Comparison of ENCODE assay signal across 10 cellular contexts in the genomic region with DNA sequence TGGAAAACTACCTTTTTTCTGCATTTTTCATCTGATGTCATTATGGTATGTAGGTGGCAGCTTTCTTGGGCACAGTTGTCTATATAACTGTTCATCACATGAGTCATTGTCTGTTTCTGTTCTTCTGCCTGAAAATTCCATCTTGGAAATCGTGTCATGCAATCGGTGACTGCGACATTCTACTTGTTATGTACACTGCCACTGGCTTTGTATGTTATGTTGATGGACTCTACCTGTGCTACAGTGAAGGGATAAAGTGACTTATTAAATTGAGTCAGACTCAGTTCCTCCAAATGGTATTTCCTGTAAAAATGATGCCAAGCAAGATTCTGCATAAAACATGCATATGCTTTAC. TPM values are rescaled to one million over a fixed set of nuclear protein-coding genes. Genes with fewer than 3 reads are reported as not detected.
A peak's percentile ranks its signal among the peaks of the same experiment; 100 is the strongest.
DNase-seq lines count a peak whose midpoint lies in the region; ATAC-seq and TF ChIP-seq lines count a peak whose summit lies in the region.
"Had no signal": no experiment of that assay in that cellular context is flagged by ENCODE, and none has a peak within 500 bp of the region (broad histone marks: within the 10 kb centered on the region; RNA-seq: fewer than 3 reads in every experiment).

No MANE protein-coding gene starts in this region.

- H3K4me1 Mint-ChIP-seq in stimulated activated naive B cell treated with anti-CD40 and anti-IgM and Interleukin-4, amounts not matched to agents 10 μg/mL and 1 μg/mL and 100 μg/mL, for 72 hours = peaks cover 50 to 79% of the 10 kb centered on the region in 2 donors
- peaks cover 15% of the 10 kb centered on the region for H3K4me1 Mint-ChIP-seq in MCF 10A (ENCODE audit: insufficient read depth, unreplicated experiment)

- TF ChIP-seq CTCF in Peyer's patch (IDR thresholded peaks at IDR 0.05) (no peak), gastrocnemius medialis (IDR thresholded peaks at IDR 0.05 in 4 of 5, conservative IDR thresholded peaks at IDR 0.05 in 1 of 5) (no peak), MCF 10A (IDR thresholded peaks at IDR 0.05; ENCODE audit: unreplicated experiment) (no peak)

- POLR2A ChIA-PET in MCF 10A (lab: Yijun Ruan, JAX) = interaction anchor here (0.6 to 1.4 kb wide), 4 partner anchors 8 to 362 kb away, joined by 3 to 10 read pairs (median 3); partner anchors contain the start of gene SMAP2

- H3K27ac ChIP-seq in Peyer's patch (peak overlapping the region; percentile 87 to 100 (median 90)), gastrocnemius medialis (peak overlapping the region in 2 of 4 donors; percentile 6 to 12)
- peak overlapping the region; percentile 97 for H3K27ac ChIP-seq in effector memory CD4-positive, alpha-beta T cell (ENCODE audit: insufficient read depth, low read length, poor library complexity, severe bottlenecking)
- H3K27ac ChIP-seq: neural progenitor cell had no signal

- in situ Hi-C loops in gastrocnemius medialis (cut with MboI; ENCODE audit: low sequenced_read_pairs in 4 of 4) = no loop called here

- no peak for ATAC-seq in stimulated activated naive B cell treated with anti-CD40 and anti-IgM and Interleukin-4, amounts not matched to agents 10 μg/mL and 1 μg/mL and 100 μg/mL, for 72 hours (replicated peaks)
- ATAC-seq in gastrocnemius medialis (no peak), GM19328 (IDR thresholded peaks at IDR 0.05; ENCODE audit: unreplicated experiment) (no peak)

- no peak for TF ChIP-seq POLR2A in Peyer's patch (IDR thresholded peaks at IDR 0.05)
- no peak for TF ChIP-seq POLR2A in gastrocnemius medialis (IDR thresholded peaks at IDR 0.05)

- H3K4me3 ChIP-seq in Peyer's patch (peak overlapping the region; percentile 10 to 37 (median 14)), gastrocnemius medialis (no peak overlapping the region)
- H3K4me3 ChIP-seq in effector memory CD4-positive, alpha-beta T cell (ENCODE audit: insufficient read depth, low read depth, low read length, poor library complexity, severe bottlenecking) = peak overlapping the region; percentile 31
- H3K4me3 ChIP-seq: neural progenitor cell had no signal

- no peaks in the 10 kb centered on the region for H3K9me3 Mint-ChIP-seq in stimulated activated naive B cell treated with anti-CD40 and anti-IgM and Interleukin-4, amounts not matched to agents 10 μg/mL and 1 μg/mL and 100 μg/mL, for 72 hours
- no peaks in the 10 kb centered on the region for H3K9me3 Mint-ChIP-seq in MCF 10A (ENCODE audit: unreplicated experiment)
- H3K9me3 Mint-ChIP-seq: endodermal cell, neural progenitor cell had no signal

- H3K4me3 Mint-ChIP-seq in stimulated activated naive B cell treated with anti-CD40 and anti-IgM and Interleukin-4, amounts not matched to agents 10 μg/mL and 1 μg/mL and 100 μg/mL, for 72 hours = peak overlapping the region; percentile 80 to 85
- H3K4me3 Mint-ChIP-seq in MCF 10A (ENCODE audit: unreplicated experiment) = no peak overlapping the region
- H3K4me3 Mint-ChIP-seq: endodermal cell, neural progenitor cell had no signal

- H3K36me3 ChIP-seq in Peyer's patch = no peaks in the 10 kb centered on the region
- no peaks in the 10 kb centered on the region for H3K36me3 ChIP-seq in effector memory CD4-positive, alpha-beta T cell (ENCODE audit: control insufficient read depth, insufficient read depth, low read length)
- no peaks in the 10 kb centered on the region for H3K36me3 ChIP-seq in gastrocnemius medialis
- H3K36me3 ChIP-seq: neural progenitor cell had no signal

- H3K9me3 ChIP-seq in Peyer's patch (no peaks in the 10 kb centered on the region), gastrocnemius medialis (no peaks in the 10 kb centered on the region)
- H3K9me3 ChIP-seq in effector memory CD4-positive, alpha-beta T cell (ENCODE audit: control insufficient read depth, low read length) = no peaks in the 10 kb centered on the region

- H3K4me1 ChIP-seq in Peyer's patch (peaks cover 0 to 34% (median 11%) of the 10 kb centered on the region in 4 donors), gastrocnemius medialis (peaks cover 9 to 30% of the 10 kb centered on the region in 2 donors)
- peaks cover 60% of the 10 kb centered on the region for H3K4me1 ChIP-seq in effector memory CD4-positive, alpha-beta T cell (ENCODE audit: control insufficient read depth, insufficient read depth, low read length, poor library complexity, severe bottlenecking)

- H3K27me3 ChIP-seq in Peyer's patch (no peaks in the 10 kb centered on the region), gastrocnemius medialis (no peaks in the 10 kb centered on the region)
- no peaks in the 10 kb centered on the region for H3K27me3 ChIP-seq in effector memory CD4-positive, alpha-beta T cell (replicated peaks; ENCODE audit: control insufficient read depth, insufficient read depth, low read length, poor library complexity, severe bottlenecking)
- H3K27me3 ChIP-seq: neural progenitor cell had no signal

- H3K27ac Mint-ChIP-seq in stimulated activated naive B cell treated with anti-CD40 and anti-IgM and Interleukin-4, amounts not matched to agents 10 μg/mL and 1 μg/mL and 100 μg/mL, for 72 hours = peak overlapping the region; percentile 99
- H3K27ac Mint-ChIP-seq in MCF 10A (ENCODE audit: low read depth, unreplicated experiment) = no peak overlapping the region
- H3K27ac Mint-ChIP-seq: endodermal cell, neural progenitor cell had no signal

- CTCF ChIA-PET in MCF 10A (lab: Yijun Ruan, JAX) = interaction anchor here (0.5 to 3.0 kb wide), 5 partner anchors 22 to 199 kb away, joined by 3 to 15 read pairs (median 4); no protein-coding TSS in a partner anchor

- H3K36me3 Mint-ChIP-seq in stimulated activated naive B cell treated with anti-CD40 and anti-IgM and Interleukin-4, amounts not matched to agents 10 μg/mL and 1 μg/mL and 100 μg/mL, for 72 hours = peaks cover 43 to 54% of the 10 kb centered on the region in 2 donors
- no peaks in the 10 kb centered on the region for H3K36me3 Mint-ChIP-seq in MCF 10A (ENCODE audit: insufficient read depth, unreplicated experiment)
- H3K36me3 Mint-ChIP-seq: neural progenitor cell had no signal

- DNase-seq in ELR (ENCODE audit: low read depth) = peak; percentile 61
- DNase-seq in Peyer's patch = peak in 1 of 3 donors; percentile 41
- no peak for DNase-seq in effector memory CD4-positive, alpha-beta T cell
- DNase-seq in stimulated activated naive B cell treated with anti-CD40 and anti-IgM and Interleukin-4, amounts not matched to agents 10 μg/mL and 1 μg/mL and 100 μg/mL, for 72 hours = no peak
- no peak for DNase-seq in gastrocnemius medialis
- no peak for DNase-seq in NCI-H1048 (lab: John Stamatoyannopoulos, UW)
- DNase-seq in MCF 10A (ENCODE audit: unreplicated experiment) = no peak
- DNase-seq: endodermal cell had no signal

- BruUV-seq in MCF 10A (replicated peaks; lab: Mats Ljungman, UMichigan) = no TSS peak

- H3K27me3 Mint-ChIP-seq in stimulated activated naive B cell treated with anti-CD40 and anti-IgM and Interleukin-4, amounts not matched to agents 10 μg/mL and 1 μg/mL and 100 μg/mL, for 72 hours = no peaks in the 10 kb centered on the region
- no peaks in the 10 kb centered on the region for H3K27me3 Mint-ChIP-seq in MCF 10A (ENCODE audit: insufficient read depth, unreplicated experiment)

- intact Hi-C loops in gastrocnemius medialis (cut with DNase I; ENCODE audit: low total_unique reads) (no loop called here), MCF 10A (cut with micrococcal nuclease) (no loop called here)

RNA-seq across cellular contexts. Expression of gene SMAP2, which starts 8.6 kb away (rescaled TPM):
- 100 to 1,000 TPM in 1 of 4 donors, 10 to 100 TPM in 3; 24.7 to 170 (median 33.7) TPM for total RNA-seq in Peyer's patch
- 100 to 1,000 TPM in 1 of 4 donors, 10 to 100 TPM in 3; 14.9 to 121 (median 47.5) TPM for total RNA-seq in gastrocnemius medialis
- 20.2 and 21.2 TPM in 2 replicates for total RNA-seq in MCF 10A (2022)

Comparison
In these comparisons a context has a peak if more than half of its experiments do, and no peak if none do; other contexts are left out.
1. H3K4me3 ChIP-seq: peak in Peyer's patch (4 of 4) and effector memory CD4-positive, alpha-beta T cell (single experiment); none in gastrocnemius medialis (0 of 4).